Comparison of ENCODE assay signal across 12 cellular contexts in genomic region chr6:35218021-35218420, GRCh38. TPM values are rescaled to one million over a fixed set of nuclear protein-coding genes. Genes with fewer than 3 reads are reported as not detected.
DNase-seq lines count a peak whose midpoint lies in the region; ATAC-seq and TF ChIP-seq lines count a peak whose summit lies in the region.
"Had no signal": no experiment of that assay in that cellular context is flagged by ENCODE, and none has a peak within 500 bp of the region (broad histone marks: within the 10 kb centered on the region; RNA-seq: fewer than 3 reads in every experiment).

No MANE protein-coding gene starts in this region.

- no peak overlapping the region for H3K27ac Mint-ChIP-seq in T-helper 2 cell treated with Interferon-gamma antibody and Interleukin-4, amounts not matched to agents 5 μg/mL and 100 μg/mL, for 36 hours
- H3K27ac Mint-ChIP-seq: effector memory CD8-positive, alpha-beta T cell had no signal

- CTCF ChIA-PET in HEK293 (lab: Yijun Ruan, JAX), result interaction anchor here (0.7 to 7.3 kb wide), 4 partner anchors 12 to 72 kb away, joined by 4 to 49 read pairs (median 12); no protein-coding TSS in a partner anchor

- no peaks in the 10 kb centered on the region for H3K4me1 Mint-ChIP-seq in T-helper 2 cell treated with Interferon-gamma antibody and Interleukin-4, amounts not matched to agents 5 μg/mL and 100 μg/mL, for 36 hours (ENCODE audit: low read depth)

- TF ChIP-seq CTCF in HEK293 (tag by site-specific recombination; IDR thresholded peaks at IDR 0.05), result no peak

- no peak overlapping the region for H3K4me3 ChIP-seq in HEK293 (ENCODE audit: low read depth, low read length)
- H3K4me3 ChIP-seq: sigmoid colon had no signal

- ATAC-seq in left lobe of liver, result no peak
- ATAC-seq in GM19452 (IDR thresholded peaks at IDR 0.05; ENCODE audit: unreplicated experiment), result no peak
- ATAC-seq: effector memory CD8-positive, alpha-beta T cell had no signal

- H3K9me3 ChIP-seq in HEK293 (ENCODE audit: control insufficient read depth, insufficient read depth, low read depth, low read length), result no peaks in the 10 kb centered on the region
- H3K9me3 ChIP-seq: sigmoid colon had no signal

- DNase-seq in NCI-H69 (lab: John Stamatoyannopoulos, UW) (peak; percentile 49), fibroblast of peridontal ligament (ENCODE audit: extremely low read depth) (peak; percentile 34), posterior vena cava (ENCODE audit: low spot score) (peak; percentile 72), retina (no peak), left lobe of liver (ENCODE audit: low spot score) (no peak)
- DNase-seq in T-helper 2 cell treated with Interferon-gamma antibody and Interleukin-4, amounts not matched to agents 5 μg/mL and 100 μg/mL, for 36 hours (ENCODE audit: low spot score), result no peak
- DNase-seq: effector memory CD8-positive, alpha-beta T cell; sigmoid colon; substantia nigra had no signal

- POLR2A ChIA-PET in HEK293 (lab: Yijun Ruan, JAX), result no interaction called here

- no peaks in the 10 kb centered on the region for H3K9me3 Mint-ChIP-seq in T-helper 2 cell treated with Interferon-gamma antibody and Interleukin-4, amounts not matched to agents 5 μg/mL and 100 μg/mL, for 36 hours
- H3K9me3 Mint-ChIP-seq: effector memory CD8-positive, alpha-beta T cell had no signal

- no peak overlapping the region for H3K4me3 Mint-ChIP-seq in T-helper 2 cell treated with Interferon-gamma antibody and Interleukin-4, amounts not matched to agents 5 μg/mL and 100 μg/mL, for 36 hours
- H3K4me3 Mint-ChIP-seq: effector memory CD8-positive, alpha-beta T cell had no signal

- no peaks in the 10 kb centered on the region for H3K36me3 ChIP-seq in HEK293 (ENCODE audit: control insufficient read depth in 2 of 2, insufficient read depth in 1 of 2, low read length in 2 of 2)
- H3K36me3 ChIP-seq: sigmoid colon had no signal

- no peak overlapping the region for H3K27ac ChIP-seq in HEK293 (ENCODE audit: extremely low read depth, low read depth, low read length)
- H3K27ac ChIP-seq: sigmoid colon had no signal

- intact Hi-C loops in posterior vena cava (cut with DNase I), result no loop called here

- H3K27me3 Mint-ChIP-seq in T-helper 2 cell treated with Interferon-gamma antibody and Interleukin-4, amounts not matched to agents 5 μg/mL and 100 μg/mL, for 36 hours (ENCODE audit: low read depth), result peaks cover 61% of the 10 kb centered on the region

- H3K36me3 Mint-ChIP-seq in T-helper 2 cell treated with Interferon-gamma antibody and Interleukin-4, amounts not matched to agents 5 μg/mL and 100 μg/mL, for 36 hours (ENCODE audit: low read depth), result no peaks in the 10 kb centered on the region

- H3K4me1 ChIP-seq in HEK293 (ENCODE audit: control insufficient read depth, insufficient read depth, low read length), result peaks cover 38% of the 10 kb centered on the region

TF ChIP-seq in HEK293, 187 proteins besides CTCF, POLR2A, EP300 and RAD21:
- TF ChIP-seq TCF7L2 (IDR thresholded peaks at IDR 0.05; ENCODE audit: borderline replicate concordance, low read depth, low read length) (no peak), ZNF18 (tag by site-specific recombination; IDR thresholded peaks at IDR 0.05) (peak; percentile 99), TRIM28 (IDR thresholded peaks at IDR 0.05; ENCODE audit: borderline replicate concordance, low read length) (no peak), ZSCAN4 (tag by site-specific recombination; IDR thresholded peaks at IDR 0.05) (peak; percentile 67), ZNF302 (tag by site-specific recombination; IDR thresholded peaks at IDR 0.05; ENCODE audit: low read depth) (no peak), ZNF76 (tag by site-specific recombination; IDR thresholded peaks at IDR 0.05; ENCODE audit: borderline replicate concordance, low read depth) (no peak), OVOL3 (tag by site-specific recombination; IDR thresholded peaks at IDR 0.05) (no peak), ZNF600 (tag by site-specific recombination; IDR thresholded peaks at IDR 0.05) (0 out of 2 replicates have a peak, but pooled peaks have one; percentile 15), ZNF184 (tag by site-specific recombination; IDR thresholded peaks at IDR 0.05) (no peak), AEBP2 (tag by site-specific recombination; IDR thresholded peaks at IDR 0.05; ENCODE audit: borderline replicate concordance) (no peak), KLF9 (tag by site-specific recombination; IDR thresholded peaks at IDR 0.05; ENCODE audit: low read depth) (no peak), ZNF157 (tag by site-specific recombination; IDR thresholded peaks at IDR 0.05) (no peak), ZNF692 (tag by site-specific recombination; IDR thresholded peaks at IDR 0.05) (no peak), ZNF514 (tag by site-specific recombination; IDR thresholded peaks at IDR 0.05) (no peak)

RNA-seq across cellular contexts. Expression of gene SCUBE3, which starts 4.3 kb away (rescaled TPM):
- total RNA-seq in posterior vena cava (10 to 100 TPM; 15.2 to 50.1 TPM), left lobe of liver (0.03 TPM)
- total RNA-seq: mononuclear cell had no signal

RNA-seq across cellular contexts. Expression of gene ZNF76, which starts 41.5 kb away (rescaled TPM):
- total RNA-seq in posterior vena cava (10 to 100 TPM; 23.1 to 29.6 TPM), left lobe of liver (20.1 TPM)

Comparison
In these comparisons a context has a peak if more than half of its experiments do, and no peak if none do; other contexts are left out.
1. DNase-seq: peak in NCI-H69 (single experiment), fibroblast of peridontal ligament (single experiment) and posterior vena cava (single experiment); none in retina (single experiment), T-helper 2 cell treated with Interferon-gamma antibody and Interleukin-4, amounts not matched to agents 5 μg/mL and 100 μg/mL, for 36 hours (single experiment) and left lobe of liver (single experiment).
2. RNA of gene SCUBE3, which starts 4.3 kb away (total RNA-seq): 15.2 to 50.1 TPM in posterior vena cava; 0.03 TPM in left lobe of liver (single experiment); every median in the first group is over 10 times any median in the second.